Comparison of ENCODE assay signal across 19 cellular contexts in the genomic region with DNA sequence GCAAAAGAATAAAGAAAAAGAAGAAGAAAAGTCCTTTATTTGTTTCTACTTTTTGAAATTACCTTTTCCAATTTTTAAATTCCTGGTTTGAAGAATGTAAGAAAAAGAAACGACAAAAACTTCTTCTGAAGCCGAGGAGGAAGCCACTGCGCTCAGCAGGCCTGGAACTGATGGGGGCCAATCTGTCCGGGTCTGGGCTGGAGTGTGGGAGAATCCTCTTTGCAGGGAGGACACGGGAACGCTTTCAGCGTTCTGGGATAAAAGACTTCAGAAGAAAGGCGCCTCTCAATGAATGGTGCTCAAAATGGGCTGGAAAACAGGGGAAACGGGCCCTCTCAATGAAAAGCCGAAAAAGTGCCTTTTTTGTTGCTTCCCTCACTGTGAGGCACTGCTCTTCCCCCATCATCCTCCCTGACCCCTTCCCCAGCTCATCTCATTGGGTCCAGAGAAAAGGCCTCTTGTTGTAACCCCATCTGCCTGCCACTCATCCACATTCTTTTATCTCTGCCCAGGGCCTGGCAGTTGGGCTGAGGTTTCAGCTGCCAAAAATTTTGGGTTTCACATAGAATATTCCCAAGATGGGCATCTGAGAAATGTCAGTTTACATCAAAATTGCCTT.
DNase-seq lines count a peak whose midpoint lies in the region; ATAC-seq and TF ChIP-seq lines count a peak whose summit lies in the region.
"Had no signal": no experiment of that assay in that cellular context is flagged by ENCODE, and none has a peak within 500 bp of the region (broad histone marks: within the 10 kb centered on the region; RNA-seq: fewer than 3 reads in every experiment).

No MANE protein-coding gene starts in this region.

- H3K27ac ChIP-seq in GM23338 (ENCODE audit: low read depth) = no peak overlapping the region
- H3K27ac ChIP-seq in neuronal stem cell (replicated peaks; ENCODE audit: low read length) = peak overlapping the region; percentile 91
- H3K27ac ChIP-seq in left ventricle myocardium inferior (replicated peaks) = no peak overlapping the region
- H3K27ac ChIP-seq: BLaER1 treated with 17β-estradiol and CSF1 and Interleukin-3, amounts not matched to agents 10 nM and 100 nM; RWPE1 had no signal

- no peak overlapping the region for H4K8ac ChIP-seq in neuronal stem cell (ENCODE audit: low read depth, low read length)

- no peak overlapping the region for H3K18ac ChIP-seq in neuronal stem cell (ENCODE audit: low read length)

- peaks cover 4% of the 10 kb centered on the region; the same call in 1 of the 2 replicates for H3K4me1 ChIP-seq in GM23338 (ENCODE audit: insufficient read depth)
- H3K4me1 ChIP-seq in neuronal stem cell (ENCODE audit: control insufficient read depth in 2 of 2, insufficient read depth in 1 of 2, low read depth in 1 of 2, low read length in 2 of 2) = peaks cover 18 to 20% of the 10 kb centered on the region in 2 donors
- H3K4me1 ChIP-seq in left ventricle myocardium inferior = peaks cover 4% of the 10 kb centered on the region
- H3K4me1 ChIP-seq: HAP-1 had no signal

- H4K20me1 ChIP-seq in GM23338 (replicated peaks; ENCODE audit: insufficient read depth) = no peaks in the 10 kb centered on the region
- H4K20me1 ChIP-seq: BLaER1 treated with 17β-estradiol and CSF1 and Interleukin-3, amounts not matched to agents 10 nM and 100 nM had no signal

- no peak overlapping the region for H3K4me3 Mint-ChIP-seq in GM23338
- no peak overlapping the region for H3K4me3 Mint-ChIP-seq in chondrocyte (ENCODE audit: unreplicated experiment)
- H3K4me3 Mint-ChIP-seq: CD8-positive, alpha-beta T cell had no signal

- H3K36me3 ChIP-seq in GM23338 (ENCODE audit: insufficient read depth) (no peaks in the 10 kb centered on the region), neuronal stem cell (replicated peaks in 1 of 2; ENCODE audit: control insufficient read depth in 2 of 2, insufficient read depth in 2 of 2, low read length in 2 of 2) (no peaks in the 10 kb centered on the region), left ventricle myocardium inferior (no peaks in the 10 kb centered on the region)
- H3K36me3 ChIP-seq: BLaER1 treated with 17β-estradiol and CSF1 and Interleukin-3, amounts not matched to agents 10 nM and 100 nM; HAP-1 had no signal

- H3K4ac ChIP-seq in neuronal stem cell (ENCODE audit: low read length) = no peak overlapping the region

- no peak overlapping the region for H3K9ac ChIP-seq in neuronal stem cell (ENCODE audit: low read depth, low read length, poor library complexity)
- H3K9ac ChIP-seq: BLaER1 treated with 17β-estradiol and CSF1 and Interleukin-3, amounts not matched to agents 10 nM and 100 nM had no signal

- H3K14ac ChIP-seq in neuronal stem cell (ENCODE audit: low read length) = no peak overlapping the region

- H2BK12ac ChIP-seq in neuronal stem cell (ENCODE audit: low read length) = no peak overlapping the region

- 0 out of 2 replicates have a peak overlapping the region, but pooled peaks have one; percentile 31 for H2AFZ ChIP-seq in GM23338
- peak overlapping the region; percentile 84 for H2AFZ ChIP-seq in neuronal stem cell (ENCODE audit: low read length)

- ATAC-seq in GM23338 (peak; percentile 55), HG03571 (IDR thresholded peaks at IDR 0.05; ENCODE audit: unreplicated experiment) (no peak)
- ATAC-seq: CD8-positive, alpha-beta T cell; PC-3 had no signal

- intact Hi-C loops in left ventricle myocardium inferior (cut with micrococcal nuclease) = no loop called here

- H3K4me3 ChIP-seq in GM23338 (no peak overlapping the region), neuronal stem cell (ENCODE audit: low read length in 2 of 2) (peak overlapping the region in 1 of 2 donors; percentile 21), left ventricle myocardium inferior (no peak overlapping the region)
- H3K4me3 ChIP-seq: BLaER1 treated with 17β-estradiol and CSF1 and Interleukin-3, amounts not matched to agents 10 nM and 100 nM; HAP-1 had no signal

- H2BK120ac ChIP-seq in neuronal stem cell (ENCODE audit: low read depth, low read length) = no peak overlapping the region

- H3K9me3 Mint-ChIP-seq in GM23338 = no peaks in the 10 kb centered on the region
- H3K9me3 Mint-ChIP-seq in chondrocyte (ENCODE audit: low read depth) = no peaks in the 10 kb centered on the region
- H3K9me3 Mint-ChIP-seq: CD8-positive, alpha-beta T cell had no signal

- H3K23ac ChIP-seq in neuronal stem cell (ENCODE audit: low read depth, low read length, poor library complexity) = no peak overlapping the region

- no peak overlapping the region for H2BK15ac ChIP-seq in neuronal stem cell (ENCODE audit: low read length)

- no peaks in the 10 kb centered on the region for H3K79me2 ChIP-seq in GM23338 (replicated peaks; ENCODE audit: insufficient read depth)

- no peaks in the 10 kb centered on the region for H3K79me1 ChIP-seq in neuronal stem cell (ENCODE audit: low read depth, low read length)

- TF ChIP-seq CTCF in GM23338 (conservative IDR thresholded peaks at IDR 0.05; ENCODE audit: low read depth in 2 of 2) (no peak), chondrocyte (IDR thresholded peaks at IDR 0.05) (no peak), left ventricle myocardium inferior (IDR thresholded peaks at IDR 0.05; ENCODE audit: borderline replicate concordance) (no peak)

- H3F3A ChIP-seq in GM23338 (replicated peaks; ENCODE audit: low read depth) = no peaks in the 10 kb centered on the region

- no peak overlapping the region for H2AK5ac ChIP-seq in neuronal stem cell (ENCODE audit: low read depth, low read length)

- no peaks in the 10 kb centered on the region for H3K36me3 Mint-ChIP-seq in GM23338 (ENCODE audit: low read depth)
- H3K36me3 Mint-ChIP-seq in chondrocyte (ENCODE audit: low read depth) = no peaks in the 10 kb centered on the region
- H3K36me3 Mint-ChIP-seq: CD8-positive, alpha-beta T cell had no signal

- H2BK5ac ChIP-seq in neuronal stem cell (ENCODE audit: low read length) = no peak overlapping the region

- DNase-seq in GM23338 (ENCODE audit: low spot score) (peak; percentile 19), chondrocyte (ENCODE audit: low spot score) (no peak), iPS-NIHi11 (ENCODE audit: low spot score) (peak; percentile 34), neuronal stem cell (ENCODE audit: low spot score) (no peak), left ventricle myocardium inferior (no peak)
- DNase-seq in activated CD4-positive, alpha-beta T cell treated with anti-CD3 and anti-CD28 coated beads, Interleukin-2, amount 50 U/mL, for 1 hour = no peak
- no peak for DNase-seq in effector CD4-positive, alpha-beta T cell
- DNase-seq: Calu3; CD8-positive, alpha-beta T cell; IMR-90; NCI-H1048; NCI-H1436; NCI-H1930; NCI-H526; PC-3 had no signal

- peaks cover 4% of the 10 kb centered on the region; the same call in 1 of the 2 replicates for H3K9me2 ChIP-seq in GM23338 (ENCODE audit: insufficient read depth)

- H3K4me2 ChIP-seq in GM23338 = no peak overlapping the region
- H3K4me2 ChIP-seq in neuronal stem cell (ENCODE audit: insufficient read depth, low read length, poor library complexity, severe bottlenecking) = no peak overlapping the region

- H3K9me3 ChIP-seq in neuronal stem cell (replicated peaks in 1 of 2; ENCODE audit: control insufficient read depth in 2 of 2, insufficient read depth in 1 of 2, low read depth in 1 of 2, low read length in 2 of 2) = no peaks in the 10 kb centered on the region
- no peaks in the 10 kb centered on the region for H3K9me3 ChIP-seq in left ventricle myocardium inferior (replicated peaks)
- H3K9me3 ChIP-seq: HAP-1 had no signal

- H4K91ac ChIP-seq in neuronal stem cell (ENCODE audit: low read depth, low read length, poor library complexity) = no peak overlapping the region

- WGBS in neuronal stem cell (ENCODE audit: extremely low coverage in 2 of 2, insufficient read length in 2 of 2, insufficient replicate concordance in 1 of 2), 2 donors = no CpG with 5 or more reads among the region's 10 CpGs

- H3K4me1 Mint-ChIP-seq in GM23338 = peaks cover 27% of the 10 kb centered on the region
- H3K4me1 Mint-ChIP-seq in chondrocyte (ENCODE audit: low read depth) = peaks cover 59% of the 10 kb centered on the region

- H3K27me3 ChIP-seq in GM23338 (ENCODE audit: insufficient read depth) = no peaks in the 10 kb centered on the region
- H3K27me3 ChIP-seq in neuronal stem cell (ENCODE audit: control insufficient read depth in 3 of 3, insufficient read depth in 3 of 3, low read depth in 1 of 3, low read length in 3 of 3) = no peaks in the 10 kb centered on the region
- no peaks in the 10 kb centered on the region for H3K27me3 ChIP-seq in left ventricle myocardium inferior (ENCODE audit: low read depth)
- H3K27me3 ChIP-seq: BLaER1 treated with 17β-estradiol and CSF1 and Interleukin-3, amounts not matched to agents 10 nM and 100 nM had no signal

- peaks cover 8% of the 10 kb centered on the region for H3K27me3 Mint-ChIP-seq in GM23338 (ENCODE audit: insufficient read depth, low read depth, poor library complexity)
- no peaks in the 10 kb centered on the region for H3K27me3 Mint-ChIP-seq in chondrocyte (ENCODE audit: low read depth)

- no peak overlapping the region for H3K27ac Mint-ChIP-seq in GM23338
- peak overlapping the region; percentile 74 for H3K27ac Mint-ChIP-seq in chondrocyte (ENCODE audit: unreplicated experiment)
- H3K27ac Mint-ChIP-seq: CD8-positive, alpha-beta T cell had no signal

TF ChIP-seq in GM23338, 12 proteins besides CTCF, POLR2A, EP300 and RAD21 (continues in another document):
- TF ChIP-seq NANOG (IDR thresholded peaks at IDR 0.05; ENCODE audit: borderline replicate concordance) (no peak), EZH2 (IDR thresholded peaks at IDR 0.05; ENCODE audit: low read depth, unreplicated experiment) (no peak), CREB1 (CRISPR knock-in tag; IDR thresholded peaks at IDR 0.05; ENCODE audit: low read depth) (no peak), ZNF331 (CRISPR knock-in tag; IDR thresholded peaks at IDR 0.05; ENCODE audit: low read depth) (no peak), POLR2AphosphoS5 (IDR thresholded peaks at IDR 0.05; ENCODE audit: low read depth) (no peak)
- TF ChIP-seq, protein P1, sequence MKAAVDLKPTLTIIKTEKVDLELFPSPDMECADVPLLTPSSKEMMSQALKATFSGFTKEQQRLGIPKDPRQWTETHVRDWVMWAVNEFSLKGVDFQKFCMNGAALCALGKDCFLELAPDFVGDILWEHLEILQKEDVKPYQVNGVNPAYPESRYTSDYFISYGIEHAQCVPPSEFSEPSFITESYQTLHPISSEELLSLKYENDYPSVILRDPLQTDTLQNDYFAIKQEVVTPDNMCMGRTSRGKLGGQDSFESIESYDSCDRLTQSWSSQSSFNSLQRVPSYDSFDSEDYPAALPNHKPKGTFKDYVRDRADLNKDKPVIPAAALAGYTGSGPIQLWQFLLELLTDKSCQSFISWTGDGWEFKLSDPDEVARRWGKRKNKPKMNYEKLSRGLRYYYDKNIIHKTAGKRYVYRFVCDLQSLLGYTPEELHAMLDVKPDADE (IDR thresholded peaks at IDR 0.05) = no peak

Comparison
In these comparisons a context has a peak if more than half of its experiments do, and no peak if none do; other contexts are left out.
1. DNase-seq: peak in GM23338 (single experiment) and iPS-NIHi11 (single experiment); none in chondrocyte (single experiment), neuronal stem cell (single experiment), left ventricle myocardium inferior (single experiment), activated CD4-positive, alpha-beta T cell treated with anti-CD3 and anti-CD28 coated beads, Interleukin-2, amount 50 U/mL, for 1 hour (single experiment) and effector CD4-positive, alpha-beta T cell (single experiment).